1 cellular context compared by ENCODE assay signal in the genomic region with DNA sequence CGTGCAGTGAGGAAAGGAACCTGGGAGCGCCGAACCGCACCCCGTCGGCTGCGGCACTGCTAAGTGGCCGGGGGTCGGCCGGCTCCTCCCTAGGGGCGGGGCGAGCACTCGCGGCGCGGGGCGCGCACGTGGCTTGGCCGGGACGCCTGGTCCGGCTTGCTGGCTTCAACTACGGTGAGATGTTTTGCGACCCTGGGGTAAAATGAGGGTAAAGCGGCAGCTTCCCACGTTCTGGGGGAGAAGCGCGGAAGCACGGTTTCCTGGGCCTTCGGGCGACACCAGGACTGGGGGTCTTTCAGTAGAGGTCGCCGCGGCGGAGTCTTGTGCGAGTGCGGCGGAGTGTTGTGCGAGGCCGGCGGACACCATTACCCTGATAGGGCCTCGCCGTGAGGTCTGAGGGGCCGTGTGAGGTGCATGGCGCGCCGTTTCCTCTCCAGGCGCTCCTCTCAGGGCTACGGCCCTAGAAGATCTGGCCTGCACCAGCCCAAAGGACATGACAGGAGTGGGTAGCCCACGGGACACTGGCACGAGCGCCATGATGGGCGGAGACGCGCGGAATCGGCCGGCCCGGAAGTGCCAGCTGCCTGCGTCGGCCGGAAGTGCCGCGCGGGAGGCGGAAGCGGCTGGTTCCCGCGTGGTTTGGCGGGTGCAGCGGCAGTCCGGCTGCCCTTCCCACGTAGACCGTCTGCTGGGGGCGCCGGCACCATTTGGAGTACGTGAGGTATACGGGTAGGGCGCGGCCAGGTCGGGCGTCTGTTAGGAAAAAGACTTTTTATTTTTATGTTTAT.
TF ChIP-seq lines count a peak whose summit lies in the region.

A gene with protein sequence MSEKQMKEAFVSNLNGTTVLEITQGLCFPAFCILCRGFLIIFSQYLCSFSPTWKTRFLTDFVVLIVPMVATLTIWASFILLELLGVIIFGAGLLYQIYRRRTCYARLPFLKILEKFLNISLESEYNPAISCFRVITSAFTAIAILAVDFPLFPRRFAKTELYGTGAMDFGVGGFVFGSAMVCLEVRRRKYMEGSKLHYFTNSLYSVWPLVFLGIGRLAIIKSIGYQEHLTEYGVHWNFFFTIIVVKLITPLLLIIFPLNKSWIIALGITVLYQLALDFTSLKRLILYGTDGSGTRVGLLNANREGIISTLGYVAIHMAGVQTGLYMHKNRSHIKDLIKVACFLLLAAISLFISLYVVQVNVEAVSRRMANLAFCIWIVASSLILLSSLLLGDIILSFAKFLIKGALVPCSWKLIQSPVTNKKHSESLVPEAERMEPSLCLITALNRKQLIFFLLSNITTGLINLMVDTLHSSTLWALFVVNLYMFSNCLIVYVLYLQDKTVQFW (plus strand): TSS at position 107 of the 788 bp plus-strand sequence. CDS start 2,115 bp downstream, outside the sequence.

TF ChIP-seq in A549, 52 proteins besides CTCF, POLR2A, EP300 and RAD21 (continued from another document):
- TF ChIP-seq PHF8 (IDR thresholded peaks at IDR 0.05; ENCODE audit: borderline replicate concordance, low read depth), result peak; percentile 90
- no peak for TF ChIP-seq KDM1A (IDR thresholded peaks at IDR 0.05; ENCODE audit: low read depth)
- TF ChIP-seq EHMT2 (IDR thresholded peaks at IDR 0.05; ENCODE audit: low read depth), result no peak
- TF ChIP-seq HEYL (CRISPR knock-in tag; IDR thresholded peaks at IDR 0.05), result no peak
- TF ChIP-seq, protein P1, sequence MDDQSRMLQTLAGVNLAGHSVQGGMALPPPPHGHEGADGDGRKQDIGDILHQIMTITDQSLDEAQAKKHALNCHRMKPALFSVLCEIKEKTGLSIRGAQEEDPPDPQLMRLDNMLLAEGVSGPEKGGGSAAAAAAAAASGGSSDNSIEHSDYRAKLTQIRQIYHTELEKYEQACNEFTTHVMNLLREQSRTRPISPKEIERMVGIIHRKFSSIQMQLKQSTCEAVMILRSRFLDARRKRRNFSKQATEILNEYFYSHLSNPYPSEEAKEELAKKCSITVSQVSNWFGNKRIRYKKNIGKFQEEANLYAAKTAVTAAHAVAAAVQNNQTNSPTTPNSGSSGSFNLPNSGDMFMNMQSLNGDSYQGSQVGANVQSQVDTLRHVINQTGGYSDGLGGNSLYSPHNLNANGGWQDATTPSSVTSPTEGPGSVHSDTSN (IDR thresholded peaks at IDR 0.05), result peak; percentile 44
- TF ChIP-seq JUN (IDR thresholded peaks at IDR 0.05), result peak; percentile 90 to 98
- TF ChIP-seq, protein P2, sequence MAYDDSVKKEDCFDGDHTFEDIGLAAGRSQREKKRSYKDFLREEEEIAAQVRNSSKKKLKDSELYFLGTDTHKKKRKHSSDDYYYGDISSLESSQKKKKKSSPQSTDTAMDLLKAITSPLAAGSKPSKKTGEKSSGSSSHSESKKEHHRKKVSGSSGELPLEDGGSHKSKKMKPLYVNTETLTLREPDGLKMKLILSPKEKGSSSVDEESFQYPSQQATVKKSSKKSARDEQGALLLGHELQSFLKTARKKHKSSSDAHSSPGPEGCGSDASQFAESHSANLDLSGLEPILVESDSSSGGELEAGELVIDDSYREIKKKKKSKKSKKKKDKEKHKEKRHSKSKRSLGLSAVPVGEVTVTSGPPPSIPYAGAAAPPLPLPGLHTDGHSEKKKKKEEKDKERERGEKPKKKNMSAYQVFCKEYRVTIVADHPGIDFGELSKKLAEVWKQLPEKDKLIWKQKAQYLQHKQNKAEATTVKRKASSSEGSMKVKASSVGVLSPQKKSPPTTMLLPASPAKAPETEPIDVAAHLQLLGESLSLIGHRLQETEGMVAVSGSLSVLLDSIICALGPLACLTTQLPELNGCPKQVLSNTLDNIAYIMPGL (CRISPR knock-in tag; IDR thresholded peaks at IDR 0.05; ENCODE audit: borderline replicate concordance), result peak; percentile 12; the same call in 1 of the 2 replicates
- peak; percentile 50 for TF ChIP-seq GATA3 (IDR thresholded peaks at IDR 0.05; ENCODE audit: borderline replicate concordance)
- no peak for TF ChIP-seq NFE2L2 (conservative IDR thresholded peaks at IDR 0.05; ENCODE audit: low read length)
- TF ChIP-seq, protein P3, sequence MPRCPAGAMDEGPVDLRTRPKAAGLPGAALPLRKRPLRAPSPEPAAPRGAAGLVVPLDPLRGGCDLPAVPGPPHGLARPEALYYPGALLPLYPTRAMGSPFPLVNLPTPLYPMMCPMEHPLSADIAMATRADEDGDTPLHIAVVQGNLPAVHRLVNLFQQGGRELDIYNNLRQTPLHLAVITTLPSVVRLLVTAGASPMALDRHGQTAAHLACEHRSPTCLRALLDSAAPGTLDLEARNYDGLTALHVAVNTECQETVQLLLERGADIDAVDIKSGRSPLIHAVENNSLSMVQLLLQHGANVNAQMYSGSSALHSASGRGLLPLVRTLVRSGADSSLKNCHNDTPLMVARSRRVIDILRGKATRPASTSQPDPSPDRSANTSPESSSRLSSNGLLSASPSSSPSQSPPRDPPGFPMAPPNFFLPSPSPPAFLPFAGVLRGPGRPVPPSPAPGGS (IDR thresholded peaks at IDR 0.05), result peak; percentile 92
- no peak for TF ChIP-seq MAFK (IDR thresholded peaks at IDR 0.05; ENCODE audit: partially characterized antibody)
- TF ChIP-seq, protein P4, sequence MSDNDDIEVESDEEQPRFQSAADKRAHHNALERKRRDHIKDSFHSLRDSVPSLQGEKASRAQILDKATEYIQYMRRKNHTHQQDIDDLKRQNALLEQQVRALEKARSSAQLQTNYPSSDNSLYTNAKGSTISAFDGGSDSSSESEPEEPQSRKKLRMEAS (IDR thresholded peaks at IDR 0.05), result peak; percentile 99
- TF ChIP-seq, protein P5, sequence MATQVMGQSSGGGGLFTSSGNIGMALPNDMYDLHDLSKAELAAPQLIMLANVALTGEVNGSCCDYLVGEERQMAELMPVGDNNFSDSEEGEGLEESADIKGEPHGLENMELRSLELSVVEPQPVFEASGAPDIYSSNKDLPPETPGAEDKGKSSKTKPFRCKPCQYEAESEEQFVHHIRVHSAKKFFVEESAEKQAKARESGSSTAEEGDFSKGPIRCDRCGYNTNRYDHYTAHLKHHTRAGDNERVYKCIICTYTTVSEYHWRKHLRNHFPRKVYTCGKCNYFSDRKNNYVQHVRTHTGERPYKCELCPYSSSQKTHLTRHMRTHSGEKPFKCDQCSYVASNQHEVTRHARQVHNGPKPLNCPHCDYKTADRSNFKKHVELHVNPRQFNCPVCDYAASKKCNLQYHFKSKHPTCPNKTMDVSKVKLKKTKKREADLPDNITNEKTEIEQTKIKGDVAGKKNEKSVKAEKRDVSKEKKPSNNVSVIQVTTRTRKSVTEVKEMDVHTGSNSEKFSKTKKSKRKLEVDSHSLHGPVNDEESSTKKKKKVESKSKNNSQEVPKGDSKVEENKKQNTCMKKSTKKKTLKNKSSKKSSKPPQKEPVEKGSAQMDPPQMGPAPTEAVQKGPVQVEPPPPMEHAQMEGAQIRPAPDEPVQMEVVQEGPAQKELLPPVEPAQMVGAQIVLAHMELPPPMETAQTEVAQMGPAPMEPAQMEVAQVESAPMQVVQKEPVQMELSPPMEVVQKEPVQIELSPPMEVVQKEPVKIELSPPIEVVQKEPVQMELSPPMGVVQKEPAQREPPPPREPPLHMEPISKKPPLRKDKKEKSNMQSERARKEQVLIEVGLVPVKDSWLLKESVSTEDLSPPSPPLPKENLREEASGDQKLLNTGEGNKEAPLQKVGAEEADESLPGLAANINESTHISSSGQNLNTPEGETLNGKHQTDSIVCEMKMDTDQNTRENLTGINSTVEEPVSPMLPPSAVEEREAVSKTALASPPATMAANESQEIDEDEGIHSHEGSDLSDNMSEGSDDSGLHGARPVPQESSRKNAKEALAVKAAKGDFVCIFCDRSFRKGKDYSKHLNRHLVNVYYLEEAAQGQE (IDR thresholded peaks at IDR 0.05), result peak; percentile 94
- TF ChIP-seq, protein P6, sequence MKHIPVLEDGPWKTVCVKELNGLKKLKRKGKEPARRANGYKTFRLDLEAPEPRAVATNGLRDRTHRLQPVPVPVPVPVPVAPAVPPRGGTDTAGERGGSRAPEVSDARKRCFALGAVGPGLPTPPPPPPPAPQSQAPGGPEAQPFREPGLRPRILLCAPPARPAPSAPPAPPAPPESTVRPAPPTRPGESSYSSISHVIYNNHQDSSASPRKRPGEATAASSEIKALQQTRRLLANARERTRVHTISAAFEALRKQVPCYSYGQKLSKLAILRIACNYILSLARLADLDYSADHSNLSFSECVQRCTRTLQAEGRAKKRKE (CRISPR knock-in tag; IDR thresholded peaks at IDR 0.05; ENCODE audit: low read depth), result 0 out of 2 replicates have a peak, but pooled peaks have one; percentile 25
- peak; percentile 83 for TF ChIP-seq TFCP2L1 (CRISPR knock-in tag; IDR thresholded peaks at IDR 0.05)
- peak; percentile 99 for TF ChIP-seq MYC (IDR thresholded peaks at IDR 0.05; ENCODE audit: borderline replicate concordance, low read length)
- TF ChIP-seq EHF (CRISPR knock-in tag; IDR thresholded peaks at IDR 0.05), result peak; percentile 56; the same call in 1 of the 2 replicates
- TF ChIP-seq FOXS1 (CRISPR knock-in tag; IDR thresholded peaks at IDR 0.05), result peak; percentile 59; the same call in 1 of the 2 replicates
- TF ChIP-seq ZNF302 (CRISPR knock-in tag; IDR thresholded peaks at IDR 0.05), result no peak
- TF ChIP-seq POLR2AphosphoS2 (conservative IDR thresholded peaks at IDR 0.05; ENCODE audit: low read length), result no peak
